Comparison of ENCODE assay signal across 15 cellular contexts in the genomic region with DNA sequence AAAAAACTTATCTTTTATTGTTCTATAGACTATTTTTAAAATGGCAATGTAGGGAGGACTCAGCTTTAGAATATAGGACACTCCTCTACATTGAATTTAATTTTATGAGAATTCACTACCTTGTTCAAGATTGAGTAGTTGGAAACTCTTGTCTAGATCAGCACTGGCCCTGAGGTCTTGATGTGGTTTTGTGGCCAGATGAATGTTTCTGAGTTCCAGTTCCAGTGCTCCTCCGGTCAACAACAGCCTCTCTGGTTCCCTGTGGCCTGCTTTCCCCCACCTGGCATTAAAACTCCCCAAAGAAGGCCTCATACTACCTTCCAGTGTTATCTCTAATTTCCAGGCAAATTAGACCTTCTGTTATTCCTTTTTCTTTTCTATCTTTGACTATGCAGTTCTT. TPM values are rescaled to one million over a fixed set of nuclear protein-coding genes. Genes with fewer than 3 reads are reported as not detected.
DNase-seq lines count a peak whose midpoint lies in the region; ATAC-seq and TF ChIP-seq lines count a peak whose summit lies in the region.
"Had no signal": no experiment of that assay in that cellular context is flagged by ENCODE, and none has a peak within 500 bp of the region (broad histone marks: within the 10 kb centered on the region; RNA-seq: fewer than 3 reads in every experiment).

No MANE protein-coding gene starts in this region.

- no peak for TF ChIP-seq CTCF in activated CD8-positive, alpha-beta T cell treated with anti-CD3 and anti-CD28 coated beads for 36 hours (IDR thresholded peaks at IDR 0.05)
- TF ChIP-seq CTCF in Calu3 (IDR thresholded peaks at IDR 0.05; ENCODE audit: unreplicated experiment): no peak

- peaks cover 4% of the 10 kb centered on the region for H3K27me3 Mint-ChIP-seq in activated CD4-positive, alpha-beta T cell treated with anti-CD3 and anti-CD28 coated beads for 36 hours
- H3K27me3 Mint-ChIP-seq in activated CD8-positive, alpha-beta T cell treated with anti-CD3 and anti-CD28 coated beads for 36 hours: no peaks in the 10 kb centered on the region
- H3K27me3 Mint-ChIP-seq in Calu3 (ENCODE audit: unreplicated experiment): peaks cover 53% of the 10 kb centered on the region

- no peaks in the 10 kb centered on the region for H3K36me3 Mint-ChIP-seq in activated CD4-positive, alpha-beta T cell treated with anti-CD3 and anti-CD28 coated beads for 36 hours (ENCODE audit: low read depth)
- H3K36me3 Mint-ChIP-seq in activated CD8-positive, alpha-beta T cell treated with anti-CD3 and anti-CD28 coated beads for 36 hours (ENCODE audit: low read depth): no peaks in the 10 kb centered on the region
- H3K36me3 Mint-ChIP-seq in Calu3 (ENCODE audit: insufficient read depth, unreplicated experiment): no peaks in the 10 kb centered on the region

- no peaks in the 10 kb centered on the region for H3K9me3 Mint-ChIP-seq in activated CD4-positive, alpha-beta T cell treated with anti-CD3 and anti-CD28 coated beads for 36 hours (ENCODE audit: low read depth)
- H3K9me3 Mint-ChIP-seq in activated CD8-positive, alpha-beta T cell treated with anti-CD3 and anti-CD28 coated beads for 36 hours: no peaks in the 10 kb centered on the region
- H3K9me3 Mint-ChIP-seq in Calu3 (ENCODE audit: low read depth, unreplicated experiment): no peaks in the 10 kb centered on the region

- DNase-seq in activated CD4-positive, alpha-beta T cell treated with anti-CD3 and anti-CD28 coated beads for 36 hours: peak; percentile 50
- no peak for DNase-seq in activated CD4-positive, alpha-beta T cell treated with anti-CD3 and anti-CD28 coated beads for 1 hour
- DNase-seq in stimulated activated CD4-positive, alpha-beta T cell treated with anti-CD3 and anti-CD28 coated beads, Interleukin-15, amount 100 ng/mL, for 24 hours: peak; percentile 36
- no peak for DNase-seq in stimulated activated CD4-positive, alpha-beta T cell treated with anti-CD3 and anti-CD28 coated beads, Interleukin-4, amount 100 ng/mL, for 1 hour
- DNase-seq in activated CD8-positive, alpha-beta T cell treated with anti-CD3 and anti-CD28 coated beads for 36 hours: peak; percentile 54
- DNase-seq in Calu3: no peak
- DNase-seq: C1 segment of cervical spinal cord, DMS53, NCI-H1417 treated with DMSO at 0.1 percent for 48 hours, NCI-H2029, NCI-H510A, NCI-H82 had no signal

- H3K27ac Mint-ChIP-seq in activated CD4-positive, alpha-beta T cell treated with anti-CD3 and anti-CD28 coated beads for 36 hours: no peak overlapping the region
- H3K27ac Mint-ChIP-seq in activated CD8-positive, alpha-beta T cell treated with anti-CD3 and anti-CD28 coated beads for 36 hours: no peak overlapping the region
- no peak overlapping the region for H3K27ac Mint-ChIP-seq in Calu3 (ENCODE audit: unreplicated experiment)

- POLR2A ChIA-PET in activated CD4-positive, alpha-beta T cell treated with anti-CD3 and anti-CD28 coated beads for 36 hours (lab: Charles Lee): no interaction called here
- POLR2A ChIA-PET in activated CD8-positive, alpha-beta T cell treated with anti-CD3 and anti-CD28 coated beads for 36 hours (lab: Charles Lee): interaction anchor here (4.3 kb wide), 1 partner anchor 11 kb away, joined by 26 read pairs; the partner anchor contains the start of gene ANP32A

- intact Hi-C loops in activated CD4-positive, alpha-beta T cell treated with anti-CD3 and anti-CD28 coated beads for 36 hours (cut with DNase I, micrococcal nuclease): no loop called here
- intact Hi-C loops in activated CD8-positive, alpha-beta T cell treated with anti-CD3 and anti-CD28 coated beads for 36 hours (cut with micrococcal nuclease): no loop called here
- intact Hi-C loops in Calu3 (cut with micrococcal nuclease; ENCODE audit: unreplicated experiment): no loop called here

- CTCF ChIA-PET in activated CD4-positive, alpha-beta T cell treated with anti-CD3 and anti-CD28 coated beads for 36 hours (lab: Charles Lee): interaction anchor here (4.0 kb wide), 1 partner anchor 45 kb away, joined by 18 read pairs; no protein-coding TSS in a partner anchor
- CTCF ChIA-PET in activated CD8-positive, alpha-beta T cell treated with anti-CD3 and anti-CD28 coated beads for 36 hours (lab: Charles Lee): interaction anchor here (1.0 to 2.8 kb wide), 4 partner anchors 39 to 267 kb away, joined by 3 to 13 read pairs (median 4); no protein-coding TSS in a partner anchor
- CTCF ChIA-PET in Calu3 (lab: Charles Lee): no interaction called here

- BruUV-seq in Calu3 (replicated peaks; lab: Mats Ljungman, UMichigan): no TSS peak

- H3K4me1 Mint-ChIP-seq in activated CD4-positive, alpha-beta T cell treated with anti-CD3 and anti-CD28 coated beads for 36 hours: peaks cover 22% of the 10 kb centered on the region
- peaks cover 26% of the 10 kb centered on the region for H3K4me1 Mint-ChIP-seq in activated CD8-positive, alpha-beta T cell treated with anti-CD3 and anti-CD28 coated beads for 36 hours (ENCODE audit: low read depth)
- H3K4me1 Mint-ChIP-seq in Calu3 (ENCODE audit: low read depth, unreplicated experiment): no peaks in the 10 kb centered on the region

- no peak overlapping the region for H3K4me3 Mint-ChIP-seq in activated CD4-positive, alpha-beta T cell treated with anti-CD3 and anti-CD28 coated beads for 36 hours
- no peak overlapping the region for H3K4me3 Mint-ChIP-seq in activated CD8-positive, alpha-beta T cell treated with anti-CD3 and anti-CD28 coated beads for 36 hours
- H3K4me3 Mint-ChIP-seq in Calu3 (ENCODE audit: low read depth, unreplicated experiment): no peak overlapping the region

- peak; percentile 48 for ATAC-seq in activated CD4-positive, alpha-beta T cell treated with anti-CD3 and anti-CD28 coated beads for 36 hours
- ATAC-seq in activated CD8-positive, alpha-beta T cell treated with anti-CD3 and anti-CD28 coated beads for 36 hours: no peak
- ATAC-seq in GM19467 (IDR thresholded peaks at IDR 0.05; ENCODE audit: unreplicated experiment) (no peak), GM19035 (IDR thresholded peaks at IDR 0.05; ENCODE audit: unreplicated experiment) (no peak)
- ATAC-seq: HCT116 had no signal

RNA-seq across cellular contexts. Expression of gene ANP32A, which starts 9.4 kb away (rescaled TPM):
- total RNA-seq in activated CD4-positive, alpha-beta T cell treated with anti-CD3 and anti-CD28 coated beads for 36 hours: 100 to 1,000 TPM; 252 to 439 TPM
- total RNA-seq in activated CD8-positive, alpha-beta T cell treated with anti-CD3 and anti-CD28 coated beads for 36 hours: 100 to 1,000 TPM; 239 to 246 TPM
- total RNA-seq in Calu3 (2022): 250 and 267 TPM in 2 replicates

Comparison
In these comparisons a context has a peak if more than half of its experiments do, and no peak if none do; other contexts are left out.
1. DNase-seq: peak in activated CD4-positive, alpha-beta T cell treated with anti-CD3 and anti-CD28 coated beads for 36 hours (single experiment), stimulated activated CD4-positive, alpha-beta T cell treated with anti-CD3 and anti-CD28 coated beads, Interleukin-15, amount 100 ng/mL, for 24 hours (single experiment) and activated CD8-positive, alpha-beta T cell treated with anti-CD3 and anti-CD28 coated beads for 36 hours (single experiment); none in activated CD4-positive, alpha-beta T cell treated with anti-CD3 and anti-CD28 coated beads for 1 hour (single experiment), stimulated activated CD4-positive, alpha-beta T cell treated with anti-CD3 and anti-CD28 coated beads, Interleukin-4, amount 100 ng/mL, for 1 hour (single experiment) and Calu3 (single experiment).